Comparison of ENCODE assay signal across 9 cellular contexts in genomic region chr14:95683793-95684192, GRCh38. TPM values are rescaled to one million over a fixed set of nuclear protein-coding genes. Genes with fewer than 3 reads are reported as not detected.
DNase-seq lines count a peak whose midpoint lies in the region; ATAC-seq and TF ChIP-seq lines count a peak whose summit lies in the region.
"Had no signal": no experiment of that assay in that cellular context is flagged by ENCODE, and none has a peak within 500 bp of the region (broad histone marks: within the 10 kb centered on the region; RNA-seq: fewer than 3 reads in every experiment).

No MANE protein-coding gene starts in this region.

- POLR2A ChIA-PET in GM10248 (lab: Yijun Ruan, JAX), result no interaction called here

- no peak for ATAC-seq in activated naive CD8-positive, alpha-beta T cell treated with anti-CD3 and anti-CD28 coated beads, Interleukin-2, amount 50 U/mL, for 24 hours
- ATAC-seq in natural killer cell (peak in 1 of 3 donors; percentile 50), GM19035 (IDR thresholded peaks at IDR 0.05; ENCODE audit: unreplicated experiment) (no peak), HG03342 (IDR thresholded peaks at IDR 0.05; ENCODE audit: unreplicated experiment) (no peak)

- H3K36me3 Mint-ChIP-seq in activated naive CD8-positive, alpha-beta T cell treated with anti-CD3 and anti-CD28 coated beads, Interleukin-2, amount 50 U/mL, for 24 hours (ENCODE audit: low read depth), result no peaks in the 10 kb centered on the region
- no peaks in the 10 kb centered on the region for H3K36me3 Mint-ChIP-seq in natural killer cell

- H3K27ac Mint-ChIP-seq in activated naive CD8-positive, alpha-beta T cell treated with anti-CD3 and anti-CD28 coated beads, Interleukin-2, amount 50 U/mL, for 24 hours, result no peak overlapping the region
- H3K27ac Mint-ChIP-seq in natural killer cell, result no peak overlapping the region

- no peak overlapping the region for H3K27ac ChIP-seq in substantia nigra (ENCODE audit: low read depth, low read length, poor library complexity, severe bottlenecking)
- H3K27ac ChIP-seq: SK-N-MC had no signal

- no peaks in the 10 kb centered on the region for H3K4me1 Mint-ChIP-seq in activated naive CD8-positive, alpha-beta T cell treated with anti-CD3 and anti-CD28 coated beads, Interleukin-2, amount 50 U/mL, for 24 hours
- no peaks in the 10 kb centered on the region for H3K4me1 Mint-ChIP-seq in natural killer cell

- DNase-seq in GM10248 (ENCODE audit: extremely low spot score) (peak; percentile 77), natural killer cell (no peak), globus pallidus (ENCODE audit: low spot score) (no peak), substantia nigra (lab: John Stamatoyannopoulos, UW) (no peak)
- DNase-seq in Jurkat, Clone E6-1 (ENCODE audit: low read depth, low spot score), result peak; percentile 10
- peak; percentile 25 for DNase-seq in activated naive CD8-positive, alpha-beta T cell treated with anti-CD3 and anti-CD28 coated beads, Interleukin-2, amount 50 U/mL, for 24 hours

- CTCF ChIA-PET in GM10248 (lab: Yijun Ruan, JAX), result interaction anchor here (0.7 to 4.7 kb wide), 34 partner anchors 9 to 241 kb away, joined by 3 to 51 read pairs (median 6); no protein-coding TSS in a partner anchor

- peak; percentile 74 for TF ChIP-seq CTCF in GM10248 (IDR thresholded peaks at IDR 0.05; ENCODE audit: control extremely low read depth, extremely low read depth, low read depth, missing control alignments)
- TF ChIP-seq CTCF in natural killer cell (IDR thresholded peaks at IDR 0.05), result peak; percentile 40

- no peak overlapping the region for H3K4me3 Mint-ChIP-seq in activated naive CD8-positive, alpha-beta T cell treated with anti-CD3 and anti-CD28 coated beads, Interleukin-2, amount 50 U/mL, for 24 hours
- no peak overlapping the region for H3K4me3 Mint-ChIP-seq in natural killer cell

- H3K4me3 ChIP-seq in Jurkat, Clone E6-1 (ENCODE audit: low read length), result no peak overlapping the region
- H3K4me3 ChIP-seq: SK-N-MC had no signal

- peaks cover 5% of the 10 kb centered on the region for H3K27me3 Mint-ChIP-seq in activated naive CD8-positive, alpha-beta T cell treated with anti-CD3 and anti-CD28 coated beads, Interleukin-2, amount 50 U/mL, for 24 hours
- H3K27me3 Mint-ChIP-seq in natural killer cell (ENCODE audit: low read depth in 2 of 2), result no peaks in the 10 kb centered on the region

- intact Hi-C loops in natural killer cell (cut with micrococcal nuclease), result loop anchor here (1.0 to 10.0 kb wide), 2 partner anchors 122 to 239 kb away; no protein-coding TSS in a partner anchor

- no peaks in the 10 kb centered on the region for H3K9me3 Mint-ChIP-seq in activated naive CD8-positive, alpha-beta T cell treated with anti-CD3 and anti-CD28 coated beads, Interleukin-2, amount 50 U/mL, for 24 hours
- no peaks in the 10 kb centered on the region for H3K9me3 Mint-ChIP-seq in natural killer cell

RNA-seq across cellular contexts. Expression of gene TCL1B, which starts 2.4 kb away (rescaled TPM):
- not detected for polyA plus RNA-seq in Jurkat, Clone E6-1 (2012; ENCODE audit: insufficient read depth, insufficient read length)
- total RNA-seq in natural killer cell, result not detected

RNA-seq across cellular contexts. Expression of gene TCL1A, which starts 30.1 kb away (rescaled TPM):
- not detected for polyA plus RNA-seq in Jurkat, Clone E6-1 (2012; ENCODE audit: insufficient read depth, insufficient read length)
- total RNA-seq in natural killer cell, result 1 to 10 TPM in 2 of 3 donors, not detected in 1; 1.6 to 1.7 TPM

Comparison
In these comparisons a context has a peak if more than half of its experiments do, and no peak if none do; other contexts are left out.
1. DNase-seq: peak in GM10248 (single experiment), Jurkat, Clone E6-1 (single experiment) and activated naive CD8-positive, alpha-beta T cell treated with anti-CD3 and anti-CD28 coated beads, Interleukin-2, amount 50 U/mL, for 24 hours (single experiment); none in natural killer cell (single experiment), globus pallidus (single experiment) and substantia nigra (0 of 49).